ENCODE assay signal across 8 cellular contexts in genomic region chr11:44574620-44575287, GRCh38. TPM values are rescaled to one million over a fixed set of nuclear protein-coding genes. Genes with fewer than 3 reads are reported as not detected.
A peak's percentile ranks its signal among the peaks of the same experiment; 100 is the strongest.
DNase-seq lines count a peak whose midpoint lies in the region; ATAC-seq, FAIRE-seq and TF ChIP-seq lines count a peak whose summit lies in the region.

No MANE protein-coding gene starts in this region.

- TF ChIP-seq POLR2A in GM18505 (IDR thresholded peaks at IDR 0.05; ENCODE audit: borderline replicate concordance, extremely low read depth, insufficient read depth, insufficient read length) = no peak

- peaks cover 8% of the 10 kb centered on the region; the same call in 1 of the 2 replicates for H3K4me1 ChIP-seq in PC-3 (ENCODE audit: insufficient read depth, low read length)
- peaks cover 0 to 22% (median 0%) of the 10 kb centered on the region in 3 donors for H3K4me1 ChIP-seq in pancreas

- H3K9me3 ChIP-seq in PC-3 (ENCODE audit: low read length) (no peaks in the 10 kb centered on the region), pancreas (no peaks in the 10 kb centered on the region)

- CTCF ChIA-PET in PC-3 (lab: Charles Lee) = no interaction called here

- FAIRE-seq in pancreas (lab: Jason Lieb, UNC) = no peak

- TF ChIP-seq CTCF in PC-3 (conservative IDR thresholded peaks at IDR 0.05; ENCODE audit: low read depth, low read length) (no peak), cardiac fibroblast (IDR thresholded peaks at IDR 0.05; ENCODE audit: low read depth, low read length) (no peak), pancreas (IDR thresholded peaks at IDR 0.05) (no peak)

- H3K4me2 ChIP-seq in PC-3 (ENCODE audit: low read length) = no peak overlapping the region

- no peaks in the 10 kb centered on the region for H4K20me1 ChIP-seq in PC-3 (ENCODE audit: low read length)

- H3K27ac ChIP-seq in PC-3 (ENCODE audit: low read length) (0 out of 2 replicates have a peak overlapping the region, but pooled peaks have one; percentile 2), pancreas (peak overlapping the region in 3 of 4 donors; percentile 8 to 52 (median 22))

- H3K79me2 ChIP-seq in PC-3 (ENCODE audit: low read length) = no peaks in the 10 kb centered on the region

- H3K4me3 ChIP-seq in PC-3 (ENCODE audit: low read length) = no peak overlapping the region
- H3K4me3 ChIP-seq in cardiac fibroblast (replicated peaks in 1 of 2; ENCODE audit: low read depth in 2 of 2, low read length in 2 of 2) = no peak overlapping the region
- H3K4me3 ChIP-seq in pancreas = no peak overlapping the region

- no peaks in the 10 kb centered on the region for H3F3A ChIP-seq in PC-3 (ENCODE audit: low read length, unreplicated experiment)

- no peaks in the 10 kb centered on the region for H3K27me3 ChIP-seq in PC-3 (ENCODE audit: low read length)
- H3K27me3 ChIP-seq in pancreas = no peaks in the 10 kb centered on the region

- POLR2A ChIA-PET in PC-3 (lab: Charles Lee; ENCODE audit: unreplicated experiment) = no interaction called here

- H3K36me3 ChIP-seq in PC-3 (ENCODE audit: low read depth, low read length) (no peaks in the 10 kb centered on the region), pancreas (no peaks in the 10 kb centered on the region)

- H3K9me2 ChIP-seq in PC-3 (replicated peaks; ENCODE audit: low read length) = no peaks in the 10 kb centered on the region

- DNase-seq in AG20443 (ENCODE audit: low spot score) (peak; percentile 88), PC-3 (peak; percentile 57), cardiac fibroblast (ENCODE audit: low read depth in 2 of 2) (peak; percentile 88 to 95), pancreas (no peak), NCI-H446 (lab: John Stamatoyannopoulos, UW) (no peak)

- no peak overlapping the region for H3K9ac ChIP-seq in PC-3 (ENCODE audit: low read length)

- no peak overlapping the region for H2AFZ ChIP-seq in PC-3 (ENCODE audit: low read length)

- ATAC-seq in GM21447 (IDR thresholded peaks at IDR 0.05; ENCODE audit: unreplicated experiment) = peak; percentile 42
- no peak for ATAC-seq in PC-3
- ATAC-seq in pancreas = peak in 3 of 4 donors; percentile 67 to 75 (median 71)
- ATAC-seq in GM18505 (IDR thresholded peaks at IDR 0.05; ENCODE audit: unreplicated experiment) = no peak
- no peak for ATAC-seq in HG03039 (IDR thresholded peaks at IDR 0.05; ENCODE audit: unreplicated experiment)

- BruUV-seq in PC-3 (replicated peaks; lab: Mats Ljungman, UMichigan) = no TSS peak

- intact Hi-C loops in PC-3 (cut with micrococcal nuclease) = no loop called here
- intact Hi-C loops in pancreas (cut with DNase I) = no loop called here

- WGBS in pancreas, 2 donors = 62 to 71% methylated on average over 5 of the region's 5 CpGs

RNA-seq across cellular contexts. Expression of gene CD82, which starts 9.3 kb away (rescaled TPM):
- total RNA-seq in PC-3 (2014; rRNA removed) (4.3 and 5.0 TPM in 2 replicates), pancreas (10 to 100 TPM; 26.5 to 45.6 (median 32.5) TPM)
- 10 to 100 TPM; 29.1 to 64.6 TPM for polyA plus RNA-seq in pancreas

Comparison
In these comparisons a context has a peak if more than half of its experiments do, and no peak if none do; other contexts are left out.
1. DNase-seq: peak in AG20443 (single experiment), PC-3 (single experiment) and cardiac fibroblast (2 of 2); none in pancreas (0 of 6) and NCI-H446 (0 of 2).
2. ATAC-seq: peak in GM21447 (single experiment) and pancreas (3 of 4); none in PC-3 (single experiment), GM18505 (single experiment) and HG03039 (single experiment).